In genomic region chr16:4828567-4829320, GRCh38 we compare ENCODE assay signal across 17 cellular contexts. TPM values are rescaled to one million over a fixed set of nuclear protein-coding genes. Genes with fewer than 3 reads are reported as not detected.
"Had no signal": no experiment of that assay in that cellular context is flagged by ENCODE, and none has a peak within 500 bp of the region (broad histone marks: within the 10 kb centered on the region; RNA-seq: fewer than 3 reads in every experiment).

No MANE protein-coding gene starts in this region.

- H3K9me3 Mint-ChIP-seq: activated naive CD4-positive, alpha-beta T cell treated with anti-CD3 and anti-CD28 coated beads for 36 hours; central memory CD8-positive, alpha-beta T cell; effector memory CD8-positive, alpha-beta T cell; natural killer cell treated with Interleukin-12 subunit alpha and Interleukin-12 subunit beta and Interleukin-15 and Interleukin-18, amount 100 ng/mL, for 72 hours; type B pancreatic cell; WTC11 had no signal

- H3K27me3 ChIP-seq: adrenal gland had no signal

- H3K4me3 Mint-ChIP-seq: activated CD8-positive, alpha-beta T cell treated with anti-CD3 and anti-CD28 coated beads, Interleukin-2, amount 10 ng/mL, durations not matched to agents 7 days and 5 days; activated naive CD4-positive, alpha-beta T cell treated with anti-CD3 and anti-CD28 coated beads for 36 hours; central memory CD8-positive, alpha-beta T cell; effector memory CD8-positive, alpha-beta T cell; natural killer cell treated with Interleukin-12 subunit alpha and Interleukin-12 subunit beta and Interleukin-15 and Interleukin-18, amount 100 ng/mL, for 72 hours; type B pancreatic cell; WTC11 had no signal

- H3K27ac Mint-ChIP-seq: activated CD8-positive, alpha-beta T cell treated with anti-CD3 and anti-CD28 coated beads, Interleukin-2, amount 10 ng/mL, durations not matched to agents 7 days and 5 days; activated naive CD4-positive, alpha-beta T cell treated with anti-CD3 and anti-CD28 coated beads for 36 hours; effector memory CD8-positive, alpha-beta T cell; natural killer cell treated with Interleukin-12 subunit alpha and Interleukin-12 subunit beta and Interleukin-15 and Interleukin-18, amount 100 ng/mL, for 72 hours; type B pancreatic cell; WTC11 had no signal

- H3K27ac ChIP-seq: adrenal gland, epithelial cell of prostate had no signal

- H3K9me3 ChIP-seq: adrenal gland had no signal

- H3K4me3 ChIP-seq: adrenal gland, smooth muscle cell had no signal

- DNase-seq: activated CD4-positive, alpha-beta T cell treated with anti-CD3 and anti-CD28 coated beads for 48 hours; activated CD8-positive, alpha-beta memory T cell treated with anti-CD3 and anti-CD28 coated beads, Interleukin-2, amount 50 U/mL, for 48 hours; activated CD8-positive, alpha-beta T cell treated with anti-CD3 and anti-CD28 coated beads, Interleukin-2, amount 10 ng/mL, durations not matched to agents 7 days and 5 days; activated naive CD4-positive, alpha-beta T cell treated with anti-CD3 and anti-CD28 coated beads for 36 hours; adrenal gland; effector memory CD8-positive, alpha-beta T cell; mammary epithelial cell; T-helper 1 cell had no signal

- H3K27me3 Mint-ChIP-seq: central memory CD8-positive, alpha-beta T cell; effector memory CD8-positive, alpha-beta T cell; natural killer cell treated with Interleukin-12 subunit alpha and Interleukin-12 subunit beta and Interleukin-15 and Interleukin-18, amount 100 ng/mL, for 72 hours; type B pancreatic cell had no signal

- H3K4me1 Mint-ChIP-seq: WTC11 had no signal

RNA-seq across cellular contexts. Expression of gene SMIM22, which starts 33.6 kb away (rescaled TPM):
- total RNA-seq: activated CD8-positive, alpha-beta T cell treated with anti-CD3 and anti-CD28 coated beads, Interleukin-2, amount 10 ng/mL, durations not matched to agents 7 days and 5 days; activated naive CD4-positive, alpha-beta T cell treated with anti-CD3 and anti-CD28 coated beads for 36 hours; adrenal gland; mononuclear cell; natural killer cell treated with Interleukin-12 subunit alpha and Interleukin-12 subunit beta and Interleukin-15 and Interleukin-18, amount 100 ng/mL, for 72 hours; omental fat pad; renal cortical epithelial cell; smooth muscle cell; WTC11 had no signal
- polyA plus RNA-seq: adrenal gland had no signal

RNA-seq across cellular contexts. Expression of gene SEPTIN12, which starts 40.6 kb away (rescaled TPM):
- total RNA-seq: activated CD8-positive, alpha-beta T cell treated with anti-CD3 and anti-CD28 coated beads, Interleukin-2, amount 10 ng/mL, durations not matched to agents 7 days and 5 days; activated naive CD4-positive, alpha-beta T cell treated with anti-CD3 and anti-CD28 coated beads for 36 hours; adrenal gland; mammary epithelial cell; mononuclear cell; natural killer cell treated with Interleukin-12 subunit alpha and Interleukin-12 subunit beta and Interleukin-15 and Interleukin-18, amount 100 ng/mL, for 72 hours; omental fat pad; renal cortical epithelial cell; smooth muscle cell; WTC11 had no signal
- polyA plus RNA-seq: mammary epithelial cell, smooth muscle cell had no signal
